ENCODE assay signal across 10 cellular contexts in the genomic region with DNA sequence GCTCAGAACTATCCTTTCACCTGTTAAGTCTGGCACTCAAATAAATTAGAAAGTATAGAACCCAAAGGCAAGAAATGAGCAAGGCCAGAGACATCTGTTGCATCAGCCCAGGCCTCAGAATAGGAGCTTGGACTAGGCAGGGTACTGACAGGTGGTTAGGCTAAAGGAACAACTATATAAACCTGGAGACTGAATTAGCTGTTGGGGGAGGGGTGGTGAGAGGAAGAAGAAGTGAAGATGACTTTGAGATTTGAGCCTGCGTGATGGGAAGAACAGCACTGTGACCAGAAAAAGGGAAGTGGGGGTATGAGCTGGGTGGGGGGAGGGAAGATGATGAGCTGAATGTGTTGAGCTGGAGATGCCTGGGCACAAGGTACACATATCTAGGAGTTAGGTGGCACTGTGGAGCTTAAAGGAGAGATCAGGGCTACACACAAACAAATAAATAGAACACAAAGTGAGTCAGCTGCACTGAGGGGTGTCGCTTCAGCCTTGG.
DNase-seq lines count a peak whose midpoint lies in the region; ATAC-seq and FAIRE-seq lines count a peak whose summit lies in the region.
"Had no signal": no experiment of that assay in that cellular context is flagged by ENCODE, and none has a peak within 500 bp of the region (broad histone marks: within the 10 kb centered on the region; RNA-seq: fewer than 3 reads in every experiment).

No MANE protein-coding gene starts in this region.

- H3K27ac Mint-ChIP-seq in naive B cell = peak overlapping the region; percentile 43 to 94 (median 70)
- H3K27ac Mint-ChIP-seq: activated CD4-positive, alpha-beta T cell treated with anti-CD3 and anti-CD28 coated beads for 36 hours had no signal

- in situ Hi-C loops in ACHN (cut with HindIII; ENCODE audit: low pct_ligation_motif_present, low pct_unique_long_range_greater_than_20kb, low sequenced_read_pairs) = no loop called here

- H3K27me3 Mint-ChIP-seq in naive B cell = no peaks in the 10 kb centered on the region

- peak overlapping the region; percentile 13 to 81 (median 59) for H3K4me3 Mint-ChIP-seq in naive B cell
- H3K4me3 Mint-ChIP-seq: activated CD4-positive, alpha-beta T cell treated with anti-CD3 and anti-CD28 coated beads for 36 hours had no signal

- no peaks in the 10 kb centered on the region for H3K36me3 Mint-ChIP-seq in naive B cell

- DNase-seq in GM18507 (ENCODE audit: extremely low spot score, insufficient read length, low read depth) (no peak), NOMO-1 treated with dmso at 0.1 percent for 144 hours (lab: John Stamatoyannopoulos, UW; ENCODE audit: unreplicated experiment) (peak; percentile 97), naive B cell (peak; percentile 89), ACHN (no peak), COR-L47 (lab: John Stamatoyannopoulos, UW) (no peak)
- no peak for DNase-seq in activated CD4-positive, alpha-beta T cell treated with anti-CD3 and anti-CD28 coated beads, Interleukin-2, amount 50 U/mL, for 48 hours
- DNase-seq: activated CD4-positive, alpha-beta T cell treated with anti-CD3 and anti-CD28 coated beads for 36 hours had no signal

- peak; percentile 49 for ATAC-seq in HG02642 (IDR thresholded peaks at IDR 0.05; ENCODE audit: poor library complexity, unreplicated experiment)
- ATAC-seq in naive B cell (ENCODE audit: low read depth in 2 of 2) = peak; percentile 82 to 84
- no peak for ATAC-seq in HG03520 (IDR thresholded peaks at IDR 0.05; ENCODE audit: unreplicated experiment)
- ATAC-seq: activated CD4-positive, alpha-beta T cell treated with anti-CD3 and anti-CD28 coated beads for 36 hours had no signal

- peaks cover 53 to 80% (median 61%) of the 10 kb centered on the region in 3 donors for H3K4me1 Mint-ChIP-seq in naive B cell

- FAIRE-seq in GM18507 (lab: Jason Lieb, UNC) = peak; percentile 99
- FAIRE-seq: endometrium had no signal

- H3K9me3 Mint-ChIP-seq in naive B cell = no peaks in the 10 kb centered on the region

Comparison
In these comparisons a context has a peak if more than half of its experiments do, and no peak if none do; other contexts are left out.
1. DNase-seq: peak in NOMO-1 treated with dmso at 0.1 percent for 144 hours (single experiment) and naive B cell (single experiment); none in GM18507 (single experiment), ACHN (single experiment), activated CD4-positive, alpha-beta T cell treated with anti-CD3 and anti-CD28 coated beads, Interleukin-2, amount 50 U/mL, for 48 hours (0 of 2) and COR-L47 (single experiment).